In genomic region chr2:45867349-45867748, GRCh38 we compare ENCODE assay signal across 19 cellular contexts.
"Had no signal": no experiment of that assay in that cellular context is flagged by ENCODE, and none has a peak within 500 bp of the region (broad histone marks: within the 10 kb centered on the region; RNA-seq: fewer than 3 reads in every experiment).

No MANE protein-coding gene starts in this region.

- DNase-seq: effector memory CD8-positive, alpha-beta T cell; gastrocnemius medialis; heart right ventricle; hypothalamus; mammary epithelial cell; naive thymus-derived CD4-positive, alpha-beta T cell; nephron progenitor cell; posterior cingulate gyrus; spleen; stimulated activated CD4-positive, alpha-beta T cell treated with anti-CD3 and anti-CD28 coated beads, Interleukin-15, amount 100 ng/mL, for 24 hours; stimulated activated CD4-positive, alpha-beta T cell treated with anti-CD3 and anti-CD28 coated beads, Interleukin-1b, Interleukin-23, amount 100 ng/mL, for 48 hours; stimulated activated CD4-positive, alpha-beta T cell treated with anti-CD3 and anti-CD28 coated beads, Interleukin-4, amount 100 ng/mL, for 24 hours; stimulated activated naive CD4-positive, alpha-beta T cell; trophoblast cell had no signal

- H3K27me3 Mint-ChIP-seq: effector memory CD8-positive, alpha-beta T cell; naive thymus-derived CD4-positive, alpha-beta T cell had no signal

- H3K36me3 ChIP-seq: esophagus muscularis mucosa, gastrocnemius medialis, heart right ventricle, spleen had no signal

- ATAC-seq: effector memory CD8-positive, alpha-beta T cell; gastrocnemius medialis; heart right ventricle; left lobe of liver; naive thymus-derived CD4-positive, alpha-beta T cell; sciatic nerve had no signal

- H3K27ac Mint-ChIP-seq: dendritic cell treated with granulocyte-macrophage colony-stimulating factor and Interleukin-4, amounts not matched to agents 40 ng/mL and 50 ng/mL, for 4 days; effector memory CD8-positive, alpha-beta T cell; nephron progenitor cell had no signal

- H3K27me3 ChIP-seq: esophagus muscularis mucosa, gastrocnemius medialis, heart right ventricle, spleen had no signal

- H3K4me3 ChIP-seq: esophagus muscularis mucosa, gastrocnemius medialis, heart right ventricle, spleen had no signal

- H3K9me3 ChIP-seq: esophagus muscularis mucosa, gastrocnemius medialis, heart right ventricle, spleen had no signal

- H3K27ac ChIP-seq: epithelial cell of prostate, esophagus muscularis mucosa, gastrocnemius medialis, heart right ventricle, spleen had no signal

- H3K9me3 Mint-ChIP-seq: dendritic cell treated with granulocyte-macrophage colony-stimulating factor and Interleukin-4, amounts not matched to agents 40 ng/mL and 50 ng/mL, for 4 days had no signal

- H3K4me3 Mint-ChIP-seq: dendritic cell treated with granulocyte-macrophage colony-stimulating factor and Interleukin-4, amounts not matched to agents 40 ng/mL and 50 ng/mL, for 4 days; effector memory CD8-positive, alpha-beta T cell; naive thymus-derived CD4-positive, alpha-beta T cell; nephron progenitor cell had no signal
